ENCODE assay signal across 17 cellular contexts in genomic region chr9:38033956-38034355, GRCh38. TPM values are rescaled to one million over a fixed set of nuclear protein-coding genes. Genes with fewer than 3 reads are reported as not detected.
DNase-seq lines count a peak whose midpoint lies in the region; ATAC-seq, FAIRE-seq and TF ChIP-seq lines count a peak whose summit lies in the region.
"Had no signal": no experiment of that assay in that cellular context is flagged by ENCODE, and none has a peak within 500 bp of the region (broad histone marks: within the 10 kb centered on the region; RNA-seq: fewer than 3 reads in every experiment).

No MANE protein-coding gene starts in this region.

- H3K27me3 Mint-ChIP-seq in astrocyte (ENCODE audit: low read depth, unreplicated experiment): no peaks in the 10 kb centered on the region
- no peaks in the 10 kb centered on the region for H3K27me3 Mint-ChIP-seq in mesothelial cell of epicardium (ENCODE audit: low read depth)

- no peak overlapping the region for H3K4me3 ChIP-seq in astrocyte (ENCODE audit: insufficient read depth, low read depth, low read length)

- H3K36me3 Mint-ChIP-seq in astrocyte (ENCODE audit: low read depth, unreplicated experiment) (no peaks in the 10 kb centered on the region), mesothelial cell of epicardium (no peaks in the 10 kb centered on the region)
- H3K36me3 Mint-ChIP-seq: CD4-positive, CD25-positive, alpha-beta regulatory T cell had no signal

- no peak overlapping the region for H2AFZ ChIP-seq in astrocyte (ENCODE audit: low read depth, low read length)

- H3K79me2 ChIP-seq in astrocyte (ENCODE audit: insufficient read depth, low read length): peaks cover 100% of the 10 kb centered on the region

- H3K9me3 ChIP-seq in astrocyte (ENCODE audit: insufficient read depth, low read depth, low read length): no peaks in the 10 kb centered on the region

- no peak for TF ChIP-seq CTCF in astrocyte (IDR thresholded peaks at IDR 0.05; ENCODE audit: insufficient read depth, low read depth, low read length)
- no peak for TF ChIP-seq CTCF in mesothelial cell of epicardium (IDR thresholded peaks at IDR 0.05; ENCODE audit: unreplicated experiment)

- H3K4me3 Mint-ChIP-seq in astrocyte (ENCODE audit: unreplicated experiment): peak overlapping the region; percentile 40
- no peak overlapping the region for H3K4me3 Mint-ChIP-seq in mesothelial cell of epicardium
- H3K4me3 Mint-ChIP-seq: CD4-positive, CD25-positive, alpha-beta regulatory T cell had no signal

- peak; percentile 22 for DNase-seq in OCI-M1 (lab: John Stamatoyannopoulos, UW)
- no peak for DNase-seq in astrocyte (ENCODE audit: low read depth)
- no peak for DNase-seq in mesothelial cell of epicardium (ENCODE audit: low spot score in 2 of 2, unreplicated experiment in 2 of 2)
- DNase-seq in NCI-H1417 treated with DMSO at 0.1 percent for 48 hours (lab: John Stamatoyannopoulos, UW): no peak
- DNase-seq in activated effector memory CD4-positive, alpha-beta T cell treated with anti-CD3 and anti-CD28 coated beads, Interleukin-2, amount 50 U/mL, for 16 hours: no peak
- DNase-seq: CD4-positive, CD25-positive, alpha-beta regulatory T cell; DMS79; H7; Kasumi-1; NCI-H1694 treated with DMSO at 0.1 percent for 48 hours; NCI-H2081 treated with DMSO at 0.1 percent for 48 hours; NCI-H2171 treated with DMSO at 0.1 percent for 48 hours; NCI-H446; NCI-H526 had no signal

- H3K27ac Mint-ChIP-seq in astrocyte (ENCODE audit: unreplicated experiment): peak overlapping the region; percentile 41
- peak overlapping the region; percentile 67 for H3K27ac Mint-ChIP-seq in mesothelial cell of epicardium

- FAIRE-seq in astrocyte (lab: Jason Lieb, UNC): no peak

- H3K27me3 ChIP-seq in astrocyte (ENCODE audit: insufficient read depth, low read length): no peaks in the 10 kb centered on the region

- no peak overlapping the region for H3K27ac ChIP-seq in astrocyte (ENCODE audit: low read depth, low read length)

- no peak overlapping the region for H3K9ac ChIP-seq in astrocyte (ENCODE audit: low read length)

- H3K4me2 ChIP-seq in astrocyte (ENCODE audit: low read length): no peak overlapping the region

- peaks cover 77% of the 10 kb centered on the region for H3K4me1 Mint-ChIP-seq in astrocyte (ENCODE audit: low read depth, unreplicated experiment)
- peaks cover 51% of the 10 kb centered on the region for H3K4me1 Mint-ChIP-seq in mesothelial cell of epicardium
- H3K4me1 Mint-ChIP-seq: CD4-positive, CD25-positive, alpha-beta regulatory T cell had no signal

- ATAC-seq in HG02840 (IDR thresholded peaks at IDR 0.05; ENCODE audit: low FRiP score, unreplicated experiment): no peak
- ATAC-seq in HG02571 (IDR thresholded peaks at IDR 0.05; ENCODE audit: unreplicated experiment): no peak
- ATAC-seq: SK-N-SH treated with all-trans-retinoic acid at 6 μM for 48 hours had no signal

- peaks cover 75% of the 10 kb centered on the region for H4K20me1 ChIP-seq in astrocyte (ENCODE audit: insufficient read depth, low read length)

- no peaks in the 10 kb centered on the region for H3K9me3 Mint-ChIP-seq in astrocyte (ENCODE audit: unreplicated experiment)
- H3K9me3 Mint-ChIP-seq in mesothelial cell of epicardium: no peaks in the 10 kb centered on the region
- H3K9me3 Mint-ChIP-seq: CD4-positive, CD25-positive, alpha-beta regulatory T cell had no signal

- peaks cover 37% of the 10 kb centered on the region for H3K4me1 ChIP-seq in astrocyte (ENCODE audit: insufficient read depth, low read length)

- H3K36me3 ChIP-seq in astrocyte (ENCODE audit: insufficient read depth, low read length): no peaks in the 10 kb centered on the region

RNA-seq across cellular contexts. Expression of gene SHB, which starts 35.1 kb away (rescaled TPM):
- total RNA-seq in astrocyte (53.4 and 54.5 TPM in 2 replicates), mesothelial cell of epicardium (33.7 to 35.5 TPM (median 35.4 TPM) in 3 replicates)
